In genomic region chr17:41738077-41738800, GRCh38 we compare ENCODE assay signal across 9 cellular contexts. TPM values are rescaled to one million over a fixed set of nuclear protein-coding genes. Genes with fewer than 3 reads are reported as not detected.
DNase-seq lines count a peak whose midpoint lies in the region; ATAC-seq, FAIRE-seq and TF ChIP-seq lines count a peak whose summit lies in the region.
"Had no signal": no experiment of that assay in that cellular context is flagged by ENCODE, and none has a peak within 500 bp of the region (broad histone marks: within the 10 kb centered on the region; RNA-seq: fewer than 3 reads in every experiment).

No MANE protein-coding gene starts in this region.

- peak overlapping the region; percentile 97 for H4K91ac ChIP-seq in H1 (replicated peaks; ENCODE audit: insufficient read length, low read length)

- peak overlapping the region; percentile 95 for H2BK20ac ChIP-seq in H1 (ENCODE audit: low read length)

- H3K4me1 ChIP-seq in H1 (replicated peaks in 1 of 4; ENCODE audit: control insufficient read depth in 3 of 4, insufficient read depth in 4 of 4, low read length in 3 of 4): peaks cover 0 to 10% (median 8%) of the 10 kb centered on the region in 4 experiments; a peak in 6 of 7 replicates

- peak overlapping the region; percentile 94; the same call in 1 of the 2 replicates for H4K8ac ChIP-seq in H1 (ENCODE audit: extremely low read depth, insufficient read depth, low read length)

- WGBS in H1 (ENCODE audit: extremely low coverage in 1 of 2, insufficient coverage in 1 of 2, insufficient read length in 1 of 2, insufficient replicate concordance in 2 of 2, low coverage in 1 of 2, low lambda C conversion rate in 2 of 2, missing lambda C conversion rate in 1 of 2), 2 experiments: 20% methylated on average over 10 of the region's 10 CpGs; no CpG with 5 or more reads in 1 of the 2 experiments

- H3K79me2 ChIP-seq in H1 (ENCODE audit: control insufficient read depth in 1 of 2, insufficient read depth in 2 of 2, low read length in 2 of 2): no peaks in the 10 kb centered on the region

- H2BK5ac ChIP-seq in H1 (ENCODE audit: low read depth, low read length): peak overlapping the region; percentile 90

- H4K5ac ChIP-seq in H1 (ENCODE audit: insufficient read length, low read depth, low read length): peak overlapping the region; percentile 32

- CTCF ChIA-PET in H1 (lab: Charles Lee; ENCODE audit: partially characterized antibody): interaction anchor here (0.6 to 3.6 kb wide), 37 partner anchors 8 to 225 kb away, joined by 3 to 43 read pairs (median 4); partner anchors contain the start of genes JUP and P3H4

- 0 out of 3 replicates have a peak, but pooled peaks of 1 of the 2 experiments have one; percentile 34 for TF ChIP-seq EP300 in H1 (IDR thresholded peaks at IDR 0.05; ENCODE audit: borderline replicate concordance in 1 of 2, low read depth in 2 of 2, low read length in 2 of 2)

- no peak for ATAC-seq in HG02759 (IDR thresholded peaks at IDR 0.05; ENCODE audit: unreplicated experiment)

- no peak overlapping the region for H3K4me3 ChIP-seq in H1 (ENCODE audit: extremely low read depth in 1 of 4, insufficient read depth in 2 of 4, low read depth in 3 of 4, low read length in 4 of 4)

- FAIRE-seq in H1 (lab: Jason Lieb, UNC): peak; percentile 82

- H3K27me3 ChIP-seq in H1 (replicated peaks in 1 of 4; ENCODE audit: control insufficient read depth in 3 of 4, extremely low read depth in 1 of 4, insufficient read depth in 3 of 4, low read length in 3 of 4): peaks cover 12 to 45% (median 32%) of the 10 kb centered on the region in 4 experiments

- TF ChIP-seq RAD21 in H1 (IDR thresholded peaks at IDR 0.05 in 1 of 2, conservative IDR thresholded peaks at IDR 0.05 in 1 of 2; ENCODE audit: low read depth in 2 of 2, low read length in 2 of 2): peak; percentile 99 to 100

- no peak overlapping the region for H3K23ac ChIP-seq in H1 (ENCODE audit: insufficient read length)

- no peak overlapping the region for H3K14ac ChIP-seq in H1 (ENCODE audit: insufficient read length)

- peaks cover 13% of the 10 kb centered on the region for H3K23me2 ChIP-seq in H1 (ENCODE audit: low read depth, low read length)

- H3K18ac ChIP-seq in H1 (ENCODE audit: extremely low read depth, low read length): peak overlapping the region; percentile 100

- POLR2A ChIA-PET in H1 (lab: Charles Lee; ENCODE audit: partially characterized antibody): interaction anchor here (0.7 to 18.3 kb wide), 10 partner anchors 46 to 143 kb away, joined by 3 to 215 read pairs (median 6); partner anchors contain the start of genes EIF1, FKBP10, JUP and KLHL11

- H3K36me3 ChIP-seq in H1 (ENCODE audit: control insufficient read depth in 2 of 4, insufficient read depth in 4 of 4, low read length in 3 of 4): no peaks in the 10 kb centered on the region

- H2BK120ac ChIP-seq in H1 (replicated peaks; ENCODE audit: low read depth, low read length): peak overlapping the region; percentile 85

- H3K4me2 ChIP-seq in H1 (ENCODE audit: insufficient read depth in 1 of 2, low read depth in 2 of 2, low read length in 2 of 2): no peak overlapping the region

- peak overlapping the region; percentile 100 for H2BK15ac ChIP-seq in H1 (ENCODE audit: low read length)

- peak overlapping the region; percentile 5 for H3K4ac ChIP-seq in H1 (replicated peaks; ENCODE audit: insufficient read length, low read depth, low read length)

- no peaks in the 10 kb centered on the region for H3K9me3 ChIP-seq in H1 (ENCODE audit: insufficient read depth in 2 of 2, low read depth in 1 of 2, low read length in 1 of 2)

- TF ChIP-seq POLR2A in H1 (IDR thresholded peaks at IDR 0.05; ENCODE audit: control extremely low read depth in 1 of 2, low read depth in 2 of 2, low read length in 2 of 2): 0 out of 3 replicates have a peak, but pooled peaks of 1 of the 2 experiments have one; percentile 19

- peak; percentile 96 for DNase-seq in ELF-1 (ENCODE audit: low read depth, low spot score)
- DNase-seq in HPDE6-E6E7 (ENCODE audit: extremely low spot score): peak; percentile 80
- DNase-seq in NOMO-1 (lab: John Stamatoyannopoulos, UW; ENCODE audit: unreplicated experiment in 2 of 2): peak; percentile 51 to 71
- DNase-seq in activated CD8-positive, alpha-beta memory T cell treated with anti-CD3 and anti-CD28 coated beads for 1 hour (ENCODE audit: extremely low read depth in 1 of 2, low read depth in 1 of 2): peak; percentile 38 to 62
- peak; percentile 69 to 95 for DNase-seq in H1 (ENCODE audit: low read depth in 1 of 2, low spot score in 2 of 2)
- peak; percentile 93 for DNase-seq in mesenteric fat pad (ENCODE audit: low spot score)
- DNase-seq in stimulated activated CD8-positive, alpha-beta memory T cell treated with anti-CD3 and anti-CD28 coated beads, Interleukin-15, amount 100 ng/mL, for 4 hours (ENCODE audit: low read depth in 2 of 2): peak; percentile 49 to 50

- no peak overlapping the region for H3K56ac ChIP-seq in H1 (replicated peaks; ENCODE audit: insufficient read length, low read depth, low read length)

- peak overlapping the region in 2 of 4 experiments; percentile 51 to 59; a peak in 3 of 7 replicates for H3K9ac ChIP-seq in H1 (replicated peaks in 1 of 4; ENCODE audit: extremely low read depth in 1 of 4, low read depth in 3 of 4, low read length in 3 of 4)

- peak overlapping the region; percentile 97 for H2AFZ ChIP-seq in H1 (ENCODE audit: low read length)

- H2AK5ac ChIP-seq in H1 (ENCODE audit: low read depth, low read length): no peak overlapping the region

- no peaks in the 10 kb centered on the region for H3K79me1 ChIP-seq in H1 (ENCODE audit: low read depth, low read length)

- H2BK12ac ChIP-seq in H1 (ENCODE audit: low read depth, low read length): peak overlapping the region; percentile 97; the same call in 1 of the 2 replicates

- peak overlapping the region; percentile 79 for H3K27ac ChIP-seq in H1 (ENCODE audit: low read depth, low read length)

- TF ChIP-seq CTCF in H1 (IDR thresholded peaks at IDR 0.05; ENCODE audit: control extremely low read depth in 1 of 3, insufficient read depth in 1 of 3, low read depth in 1 of 3, low read length in 3 of 3): peak; percentile 97 to 99 (median 98)

- peaks cover 0 to 5% of the 10 kb centered on the region in 2 experiments for H4K20me1 ChIP-seq in H1 (replicated peaks in 1 of 2; ENCODE audit: control insufficient read depth in 1 of 2, insufficient read depth in 2 of 2, low read length in 2 of 2)

TF ChIP-seq in H1, 55 proteins besides CTCF, POLR2A, EP300 and RAD21 (continues in another document):
- TF ChIP-seq SIN3A (conservative IDR thresholded peaks at IDR 0.05 in 1 of 2, IDR thresholded peaks at IDR 0.05 in 1 of 2; ENCODE audit: low read depth in 1 of 2, low read length in 2 of 2): peak in 1 of 2 experiments; percentile 87; a peak in 2 of 4 replicates
- TF ChIP-seq TAF1 (IDR thresholded peaks at IDR 0.05; ENCODE audit: low read depth, low read length): peak; percentile 59; the same call in 1 of the 2 replicates
- no peak for TF ChIP-seq POLR2AphosphoS5 (IDR thresholded peaks at IDR 0.05; ENCODE audit: low read depth, low read length)
- TF ChIP-seq TCF12 (IDR thresholded peaks at IDR 0.05; ENCODE audit: low read depth, low read length): no peak

RNA-seq across cellular contexts. Expression of gene HAP1, which starts 3.8 kb away (rescaled TPM):
- 3.6 and 3.8 TPM in 2 replicates for total RNA-seq in H1 (2021; fragmentation: NEBNext Ultra II Directional; extraction: Animal tissue kit (Norgen Biotek cat#: 25700))
- polyA plus RNA-seq in H1 (2011; rRNA removed): 2.3 and 3.4 TPM in 2 replicates
- polyA plus RNA-seq in H1 (2011; cell fraction: cytosol; rRNA removed): 2.9 TPM
- polyA plus RNA-seq in H1 (2011; cell fraction: nucleus; rRNA removed): 10.6 TPM
- polyA plus RNA-seq in H1 (2012, experiment 1 of 2): 2.4 to 3.6 TPM (median 2.8 TPM) in 4 replicates
- polyA plus RNA-seq in H1 (2012, experiment 2 of 2): 1.9 TPM
- 1.8 TPM for polyA plus RNA-seq in H1 (2013, experiment 1 of 2)
- polyA plus RNA-seq in H1 (2013, experiment 2 of 2): 1.5 TPM
- 0.80 and 1.3 TPM in 2 replicates for polyA minus RNA-seq in H1 (2011; rRNA and poly(A)+ RNA removed)
- 0.66 TPM for polyA minus RNA-seq in H1 (2011; cell fraction: cytosol; rRNA and poly(A)+ RNA removed)
- polyA minus RNA-seq in H1 (2011; cell fraction: nucleus; rRNA and poly(A)+ RNA removed): 2.6 TPM
- 0.13 TPM for total RNA-seq in mesenteric fat pad
- total RNA-seq: skeletal muscle tissue had no signal

RNA-seq across cellular contexts. Expression of gene GAST, which starts 26.1 kb away (rescaled TPM):
- total RNA-seq in H1 (2021; fragmentation: NEBNext Ultra II Directional; extraction: Animal tissue kit (Norgen Biotek cat#: 25700)): not detected in 2 replicates
- not detected in 2 replicates for polyA plus RNA-seq in H1 (2011; rRNA removed)
- not detected for polyA plus RNA-seq in H1 (2011; cell fraction: cytosol; rRNA removed)
- not detected for polyA plus RNA-seq in H1 (2011; cell fraction: nucleus; rRNA removed)
- polyA plus RNA-seq in H1 (2012, experiment 1 of 2): not detected in 4 replicates
- not detected for polyA plus RNA-seq in H1 (2012, experiment 2 of 2)
- polyA plus RNA-seq in H1 (2013, experiment 1 of 2): not detected
- polyA plus RNA-seq in H1 (2013, experiment 2 of 2): not detected
- not detected in 2 replicates for polyA minus RNA-seq in H1 (2011; rRNA and poly(A)+ RNA removed)
- not detected for polyA minus RNA-seq in H1 (2011; cell fraction: cytosol; rRNA and poly(A)+ RNA removed)
- polyA minus RNA-seq in H1 (2011; cell fraction: nucleus; rRNA and poly(A)+ RNA removed): not detected
- total RNA-seq in mesenteric fat pad: not detected
- total RNA-seq: skeletal muscle tissue had no signal

RNA-seq across cellular contexts. Expression of gene JUP, which starts 48.3 kb away (rescaled TPM):
- 98.6 and 102 TPM in 2 replicates for total RNA-seq in H1 (2021; fragmentation: NEBNext Ultra II Directional; extraction: Animal tissue kit (Norgen Biotek cat#: 25700))
- polyA plus RNA-seq in H1 (2011; rRNA removed): 62.8 and 125 TPM in 2 replicates
- polyA plus RNA-seq in H1 (2011; cell fraction: cytosol; rRNA removed): 34.7 TPM
- polyA plus RNA-seq in H1 (2011; cell fraction: nucleus; rRNA removed): 89.8 TPM
- 68.9 to 108 TPM (median 102 TPM) in 4 replicates for polyA plus RNA-seq in H1 (2012, experiment 1 of 2)
- 109 TPM for polyA plus RNA-seq in H1 (2012, experiment 2 of 2)
- 70.1 TPM for polyA plus RNA-seq in H1 (2013, experiment 1 of 2)
- polyA plus RNA-seq in H1 (2013, experiment 2 of 2): 65.1 TPM
- polyA minus RNA-seq in H1 (2011; rRNA and poly(A)+ RNA removed): 44.2 and 46.8 TPM in 2 replicates
- polyA minus RNA-seq in H1 (2011; cell fraction: cytosol; rRNA and poly(A)+ RNA removed): 76.7 TPM
- polyA minus RNA-seq in H1 (2011; cell fraction: nucleus; rRNA and poly(A)+ RNA removed): 48.4 TPM
- 16.2 TPM for total RNA-seq in mesenteric fat pad

RNA-seq across cellular contexts. Expression of gene EIF1, which starts 49.6 kb away (rescaled TPM):
- 528 and 539 TPM in 2 replicates for total RNA-seq in H1 (2021; fragmentation: NEBNext Ultra II Directional; extraction: Animal tissue kit (Norgen Biotek cat#: 25700))
- polyA plus RNA-seq in H1 (2011; rRNA removed): 89.3 and 175 TPM in 2 replicates
- polyA plus RNA-seq in H1 (2011; cell fraction: cytosol; rRNA removed): 105 TPM
- 101 TPM for polyA plus RNA-seq in H1 (2011; cell fraction: nucleus; rRNA removed)
- polyA plus RNA-seq in H1 (2012, experiment 1 of 2): 476 to 568 TPM (median 517 TPM) in 4 replicates
- 186 TPM for polyA plus RNA-seq in H1 (2012, experiment 2 of 2)
- 266 TPM for polyA plus RNA-seq in H1 (2013, experiment 1 of 2)
- polyA plus RNA-seq in H1 (2013, experiment 2 of 2): 257 TPM
- polyA minus RNA-seq in H1 (2011; rRNA and poly(A)+ RNA removed): 91.0 and 95.7 TPM in 2 replicates
- 120 TPM for polyA minus RNA-seq in H1 (2011; cell fraction: cytosol; rRNA and poly(A)+ RNA removed)
- 121 TPM for polyA minus RNA-seq in H1 (2011; cell fraction: nucleus; rRNA and poly(A)+ RNA removed)
- total RNA-seq in mesenteric fat pad: 972 TPM
